In genomic region chr12:24363177-24363754, GRCh38 we compare ENCODE assay signal across 1 cellular context.
A peak's percentile ranks its signal among the peaks of the same experiment; 100 is the strongest.
TF ChIP-seq lines count a peak whose summit lies in the region.

No MANE protein-coding gene starts in this region.

TF ChIP-seq in HEK293, 187 proteins besides CTCF, POLR2A, EP300 and RAD21 (continued from another document and continues in another):
- no peak for TF ChIP-seq ZNF398 (tag by site-specific recombination; IDR thresholded peaks at IDR 0.05)
- TF ChIP-seq ZNF596 (tag by site-specific recombination; IDR thresholded peaks at IDR 0.05) = no peak
- TF ChIP-seq ZBTB6 (tag by site-specific recombination; IDR thresholded peaks at IDR 0.05) = no peak
- no peak for TF ChIP-seq ZNF280C (tag by site-specific recombination; IDR thresholded peaks at IDR 0.05)
- TF ChIP-seq SCRT2 (tag by site-specific recombination; IDR thresholded peaks at IDR 0.05) = no peak
- no peak for TF ChIP-seq ZNF391 (tag by site-specific recombination; IDR thresholded peaks at IDR 0.05; ENCODE audit: borderline replicate concordance, low read depth)
- TF ChIP-seq ZNF248 (tag by site-specific recombination; IDR thresholded peaks at IDR 0.05) = no peak
- peak; percentile 32; the same call in 1 of the 2 replicates for TF ChIP-seq PRDM4 (tag by site-specific recombination; IDR thresholded peaks at IDR 0.05)
- no peak for TF ChIP-seq ZNF148 (tag by site-specific recombination; IDR thresholded peaks at IDR 0.05; ENCODE audit: borderline replicate concordance)
- no peak for TF ChIP-seq ZBTB11 (tag by site-specific recombination; conservative IDR thresholded peaks at IDR 0.05; ENCODE audit: low read depth)
- TF ChIP-seq ZBTB21 (tag by site-specific recombination; IDR thresholded peaks at IDR 0.05) = no peak
- TF ChIP-seq ZBTB20 (tag by site-specific recombination; IDR thresholded peaks at IDR 0.05) = no peak
- no peak for TF ChIP-seq ZNF791 (tag by site-specific recombination; IDR thresholded peaks at IDR 0.05)
- TF ChIP-seq ZNF2 (tag by site-specific recombination; IDR thresholded peaks at IDR 0.05) = no peak
- TF ChIP-seq ZSCAN23 (tag by site-specific recombination; IDR thresholded peaks at IDR 0.05) = no peak
- no peak for TF ChIP-seq ZBTB10 (tag by site-specific recombination; IDR thresholded peaks at IDR 0.05)
- TF ChIP-seq ZNF521 (tag by site-specific recombination; IDR thresholded peaks at IDR 0.05) = no peak
- TF ChIP-seq ZBTB7A (tag by site-specific recombination; IDR thresholded peaks at IDR 0.05; ENCODE audit: low read depth) = no peak
- TF ChIP-seq GLI4 (tag by site-specific recombination; IDR thresholded peaks at IDR 0.05) = no peak
- no peak for TF ChIP-seq ZSCAN18 (tag by site-specific recombination; IDR thresholded peaks at IDR 0.05)
- no peak for TF ChIP-seq ZNF169 (tag by site-specific recombination; IDR thresholded peaks at IDR 0.05)
- TF ChIP-seq ZNF416 (tag by site-specific recombination; IDR thresholded peaks at IDR 0.05) = no peak
- no peak for TF ChIP-seq ZNF174 (tag by site-specific recombination; IDR thresholded peaks at IDR 0.05)
- peak; percentile 80 for TF ChIP-seq ZNF660 (tag by site-specific recombination; IDR thresholded peaks at IDR 0.05)
- 0 out of 2 replicates have a peak, but pooled peaks have one; percentile 34 for TF ChIP-seq SP7 (tag by site-specific recombination; IDR thresholded peaks at IDR 0.05)
- TF ChIP-seq ZNF423 (tag by site-specific recombination; IDR thresholded peaks at IDR 0.05) = no peak
- TF ChIP-seq KLF1 (tag by site-specific recombination; IDR thresholded peaks at IDR 0.05) = no peak
- peak; percentile 95 for TF ChIP-seq ZNF664 (tag by site-specific recombination; IDR thresholded peaks at IDR 0.05)
- TF ChIP-seq SALL2 (tag by site-specific recombination; IDR thresholded peaks at IDR 0.05; ENCODE audit: borderline replicate concordance) = no peak
- no peak for TF ChIP-seq ZBTB49 (tag by site-specific recombination; IDR thresholded peaks at IDR 0.05; ENCODE audit: low read depth)
- TF ChIP-seq ZNF501 (tag by site-specific recombination; IDR thresholded peaks at IDR 0.05) = no peak
- TF ChIP-seq REPIN1 (tag by site-specific recombination; IDR thresholded peaks at IDR 0.05; ENCODE audit: low read depth) = no peak
- no peak for TF ChIP-seq HOXC10 (CRISPR knock-in tag; IDR thresholded peaks at IDR 0.05)
- TF ChIP-seq KLF8 (tag by site-specific recombination; IDR thresholded peaks at IDR 0.05) = peak; percentile 57; the same call in 1 of the 2 replicates
- 0 out of 2 replicates have a peak, but pooled peaks have one; percentile 19 for TF ChIP-seq ZXDB (tag by site-specific recombination; IDR thresholded peaks at IDR 0.05)
- no peak for TF ChIP-seq HOXA7 (CRISPR knock-in tag; IDR thresholded peaks at IDR 0.05; ENCODE audit: borderline replicate concordance)
- no peak for TF ChIP-seq ZNF629 (tag by site-specific recombination; IDR thresholded peaks at IDR 0.05)
